ENCODE assay signal across 11 cellular contexts in genomic region chr11:74462009-74462408, GRCh38. TPM values are rescaled to one million over a fixed set of nuclear protein-coding genes. Genes with fewer than 3 reads are reported as not detected.
DNase-seq lines count a peak whose midpoint lies in the region; ATAC-seq lines count a peak whose summit lies in the region.
"Had no signal": no experiment of that assay in that cellular context is flagged by ENCODE, and none has a peak within 500 bp of the region (broad histone marks: within the 10 kb centered on the region; RNA-seq: fewer than 3 reads in every experiment).

No MANE protein-coding gene starts in this region.

- no peak overlapping the region for H3K27ac Mint-ChIP-seq in naive thymus-derived CD8-positive, alpha-beta T cell
- H3K27ac Mint-ChIP-seq in activated naive CD8-positive, alpha-beta T cell treated with anti-CD3 and anti-CD28 coated beads, Interleukin-2, amount 50 U/mL, for 24 hours, result no peak overlapping the region

- 23 to 37% (median 34%) methylated on average over 2 of the region's 2 CpGs for WGBS in adipose tissue, 3 donors

- H3K4me3 Mint-ChIP-seq in naive thymus-derived CD8-positive, alpha-beta T cell, result peak overlapping the region in 1 of 10 donors; percentile 32
- no peak overlapping the region for H3K4me3 Mint-ChIP-seq in activated naive CD8-positive, alpha-beta T cell treated with anti-CD3 and anti-CD28 coated beads, Interleukin-2, amount 50 U/mL, for 24 hours

- POLR2A ChIA-PET in naive thymus-derived CD8-positive, alpha-beta T cell (lab: Charles Lee), result interaction anchor here (0.7 kb wide), 1 partner anchor 8 kb away, joined by 3 read pairs; no protein-coding TSS in a partner anchor

- no peaks in the 10 kb centered on the region for H3K36me3 Mint-ChIP-seq in naive thymus-derived CD8-positive, alpha-beta T cell
- H3K36me3 Mint-ChIP-seq in activated naive CD8-positive, alpha-beta T cell treated with anti-CD3 and anti-CD28 coated beads, Interleukin-2, amount 50 U/mL, for 24 hours (ENCODE audit: low read depth), result no peaks in the 10 kb centered on the region

- H3K4me1 Mint-ChIP-seq in naive thymus-derived CD8-positive, alpha-beta T cell, result peaks cover 0 to 9% (median 5%) of the 10 kb centered on the region in 4 donors
- peaks cover 2% of the 10 kb centered on the region for H3K4me1 Mint-ChIP-seq in activated naive CD8-positive, alpha-beta T cell treated with anti-CD3 and anti-CD28 coated beads, Interleukin-2, amount 50 U/mL, for 24 hours

- H3K27ac ChIP-seq in adipose tissue (ENCODE audit: low read depth, low read length), result peak overlapping the region; percentile 83

- DNase-seq in GM03348 (ENCODE audit: low spot score) (peak; percentile 63), iPS-NIHi11 (ENCODE audit: low spot score) (peak; percentile 68), renal cortical epithelial cell (ENCODE audit: low read depth) (peak; percentile 55), NCI-H1436 treated with DMSO at 0.1 percent for 48 hours (lab: John Stamatoyannopoulos, UW) (no peak)
- no peak for DNase-seq in naive thymus-derived CD8-positive, alpha-beta T cell
- no peak for DNase-seq in stimulated activated naive CD4-positive, alpha-beta T cell (lab: John Stamatoyannopoulos, UW)
- DNase-seq in activated naive CD8-positive, alpha-beta T cell treated with anti-CD3 and anti-CD28 coated beads, Interleukin-2, amount 50 U/mL, for 24 hours, result no peak
- DNase-seq: DMS153, kidney glomerular epithelial cell, SW 1271 had no signal

- no peaks in the 10 kb centered on the region for H3K9me3 Mint-ChIP-seq in naive thymus-derived CD8-positive, alpha-beta T cell
- no peaks in the 10 kb centered on the region for H3K9me3 Mint-ChIP-seq in activated naive CD8-positive, alpha-beta T cell treated with anti-CD3 and anti-CD28 coated beads, Interleukin-2, amount 50 U/mL, for 24 hours

- ATAC-seq in naive thymus-derived CD8-positive, alpha-beta T cell, result no peak
- ATAC-seq in activated naive CD8-positive, alpha-beta T cell treated with anti-CD3 and anti-CD28 coated beads, Interleukin-2, amount 50 U/mL, for 24 hours, result no peak

- H3K27me3 Mint-ChIP-seq in naive thymus-derived CD8-positive, alpha-beta T cell, result peaks cover 16 to 28% (median 25%) of the 10 kb centered on the region in 5 donors
- peaks cover 19% of the 10 kb centered on the region for H3K27me3 Mint-ChIP-seq in activated naive CD8-positive, alpha-beta T cell treated with anti-CD3 and anti-CD28 coated beads, Interleukin-2, amount 50 U/mL, for 24 hours

RNA-seq across cellular contexts. Expression of gene KCNE3, which starts 5.3 kb away (rescaled TPM):
- polyA plus RNA-seq in adipose tissue, result 10 to 100 TPM in 2 of 3 donors, 1 to 10 TPM in 1; 7.1 to 15.7 (median 11.0) TPM
- total RNA-seq in renal cortical epithelial cell, result 0.52 and 11.8 TPM in 2 replicates
- total RNA-seq in naive thymus-derived CD8-positive, alpha-beta T cell, result not detected
- not detected for polyA plus RNA-seq in naive thymus-derived CD8-positive, alpha-beta T cell

RNA-seq across cellular contexts. Expression of gene LIPT2, which starts 31.5 kb away (rescaled TPM):
- polyA plus RNA-seq in adipose tissue, result 1 to 10 TPM in 2 of 3 donors, under 1 TPM in 1; 0.45 to 3.6 (median 2.2) TPM
- total RNA-seq in renal cortical epithelial cell, result 4.2 and 5.0 TPM in 2 replicates
- 10 to 100 TPM; 13.4 to 13.9 TPM for total RNA-seq in naive thymus-derived CD8-positive, alpha-beta T cell
- polyA plus RNA-seq in naive thymus-derived CD8-positive, alpha-beta T cell, result 10 to 100 TPM; 17.8 to 23.5 (median 19.7) TPM

Comparison
In these comparisons a context has a peak if more than half of its experiments do, and no peak if none do; other contexts are left out.
1. DNase-seq: peak in GM03348 (single experiment), iPS-NIHi11 (single experiment) and renal cortical epithelial cell (single experiment); none in naive thymus-derived CD8-positive, alpha-beta T cell (0 of 10), stimulated activated naive CD4-positive, alpha-beta T cell (0 of 6), activated naive CD8-positive, alpha-beta T cell treated with anti-CD3 and anti-CD28 coated beads, Interleukin-2, amount 50 U/mL, for 24 hours (single experiment) and NCI-H1436 treated with DMSO at 0.1 percent for 48 hours (single experiment).